Comparison of ENCODE assay signal across 8 cellular contexts in the genomic region with DNA sequence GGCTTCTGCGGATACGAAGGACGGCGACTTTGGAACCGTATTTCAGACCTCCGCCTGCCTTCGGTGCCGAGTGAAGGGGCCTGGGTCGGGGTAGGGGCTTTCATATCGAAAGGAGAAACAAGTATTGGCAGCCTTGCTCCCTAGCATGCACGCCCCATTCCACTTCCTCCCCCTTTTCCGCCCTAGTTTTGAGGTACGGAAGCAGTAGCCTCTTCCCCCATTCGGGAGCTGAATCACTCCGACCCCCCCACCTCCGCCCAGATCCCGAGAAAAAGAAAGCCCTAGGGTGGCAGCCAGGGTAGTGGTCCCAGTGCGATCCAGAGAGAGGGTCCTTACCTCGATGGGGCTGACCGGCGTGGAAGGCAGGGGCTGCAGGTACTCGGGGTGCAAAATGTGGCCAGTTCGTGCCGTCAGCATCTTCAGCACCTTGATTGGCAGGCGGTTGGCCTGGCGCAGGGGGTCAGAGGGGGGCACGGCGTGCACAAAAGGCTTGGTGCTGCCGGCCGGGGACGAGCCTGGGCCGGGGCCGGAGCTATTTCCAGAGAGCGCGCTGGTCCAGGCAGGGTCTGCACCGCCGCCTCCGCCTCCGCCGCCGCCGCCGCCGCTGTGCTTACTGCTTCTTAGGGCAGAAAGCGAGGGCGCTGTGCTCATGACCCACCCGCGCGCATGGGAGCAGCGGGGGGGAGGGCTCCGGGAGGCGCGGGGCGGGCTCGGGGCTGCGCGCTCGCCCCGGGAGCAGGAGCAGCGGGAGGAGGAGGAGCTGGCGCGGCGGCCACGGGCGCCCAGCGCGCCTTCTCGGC. TPM values are rescaled to one million over a fixed set of nuclear protein-coding genes. Genes with fewer than 3 reads are reported as not detected.
DNase-seq lines count a peak whose midpoint lies in the region; ATAC-seq and TF ChIP-seq lines count a peak whose summit lies in the region.

No MANE protein-coding gene starts in this region.

- peak; percentile 25 for DNase-seq in DMS114 treated with DMSO at 0.1 percent for 48 hours (lab: John Stamatoyannopoulos, UW; ENCODE audit: unreplicated experiment)
- peak; percentile 58 for DNase-seq in KG1 (lab: John Stamatoyannopoulos, UW)
- no peak for DNase-seq in activated T-helper 2 cell treated with anti-CD3 and anti-CD28 coated beads, Interferon-gamma antibody, Interleukin-2, Interleukin-4, amounts not matched to agents 10 μg/mL and 5 μg/mL and 100 μg/mL, durations not matched to agents 14 hours and 24 hours and 36 hours (ENCODE audit: low spot score)
- peak; percentile 54 to 67 for DNase-seq in heart right ventricle
- DNase-seq in progenitor cell of endocrine pancreas (ENCODE audit: low spot score, unreplicated experiment): peak; percentile 54
- no peak for DNase-seq in GF-D8 (lab: John Stamatoyannopoulos, UW)

- H3K27ac ChIP-seq in heart right ventricle: peak overlapping the region; percentile 85 to 99 (median 94)

- intact Hi-C loops in activated T-helper 2 cell treated with anti-CD3 and anti-CD28 coated beads, Interferon-gamma antibody, Interleukin-2, Interleukin-4, amounts not matched to agents 10 μg/mL and 5 μg/mL and 100 μg/mL, durations not matched to agents 14 hours and 24 hours and 36 hours (cut with micrococcal nuclease): loop anchor here (5.0 kb wide), 1 partner anchor 636 kb away; no protein-coding TSS in a partner anchor
- intact Hi-C loops in heart right ventricle (cut with DNase I): loop anchor here in 7 of 10 donors (2.0 to 10.0 kb wide), 26 partner anchors 141 to 1604 kb away; no protein-coding TSS in a partner anchor

- peak overlapping the region; percentile 76 for H3K4me3 Mint-ChIP-seq in activated T-helper 2 cell treated with anti-CD3 and anti-CD28 coated beads, Interferon-gamma antibody, Interleukin-2, Interleukin-4, amounts not matched to agents 10 μg/mL and 5 μg/mL and 100 μg/mL, durations not matched to agents 14 hours and 24 hours and 36 hours (ENCODE audit: low read depth)
- peak overlapping the region; percentile 97 for H3K4me3 Mint-ChIP-seq in progenitor cell of endocrine pancreas (ENCODE audit: low read depth)

- WGBS in heart right ventricle, 2 donors: 0% methylated on average over 58 to 68 of the region's 68 CpGs

- H3K4me1 ChIP-seq in heart right ventricle: peaks cover 5 to 66% (median 53%) of the 10 kb centered on the region in 9 donors

- H3K27me3 Mint-ChIP-seq in activated T-helper 2 cell treated with anti-CD3 and anti-CD28 coated beads, Interferon-gamma antibody, Interleukin-2, Interleukin-4, amounts not matched to agents 10 μg/mL and 5 μg/mL and 100 μg/mL, durations not matched to agents 14 hours and 24 hours and 36 hours (ENCODE audit: low read depth): peaks cover 54% of the 10 kb centered on the region
- peaks cover 13% of the 10 kb centered on the region for H3K27me3 Mint-ChIP-seq in progenitor cell of endocrine pancreas

- TF ChIP-seq CTCF in heart right ventricle (IDR thresholded peaks at IDR 0.05) (no peak), progenitor cell of endocrine pancreas (IDR thresholded peaks at IDR 0.05; ENCODE audit: unreplicated experiment) (no peak)

- no peaks in the 10 kb centered on the region for H3K36me3 Mint-ChIP-seq in activated T-helper 2 cell treated with anti-CD3 and anti-CD28 coated beads, Interferon-gamma antibody, Interleukin-2, Interleukin-4, amounts not matched to agents 10 μg/mL and 5 μg/mL and 100 μg/mL, durations not matched to agents 14 hours and 24 hours and 36 hours (ENCODE audit: low read depth)
- peaks cover 11% of the 10 kb centered on the region for H3K36me3 Mint-ChIP-seq in progenitor cell of endocrine pancreas (ENCODE audit: insufficient read depth)

- peak overlapping the region; percentile 85 to 98 (median 90) for H3K4me3 ChIP-seq in heart right ventricle

- H3K36me3 ChIP-seq in heart right ventricle: peaks cover 0 to 17% (median 7%) of the 10 kb centered on the region in 9 donors

- no peak overlapping the region for H3K27ac Mint-ChIP-seq in activated T-helper 2 cell treated with anti-CD3 and anti-CD28 coated beads, Interferon-gamma antibody, Interleukin-2, Interleukin-4, amounts not matched to agents 10 μg/mL and 5 μg/mL and 100 μg/mL, durations not matched to agents 14 hours and 24 hours and 36 hours
- peak overlapping the region; percentile 85 for H3K27ac Mint-ChIP-seq in progenitor cell of endocrine pancreas

- ATAC-seq in GM19463 (IDR thresholded peaks at IDR 0.05; ENCODE audit: unreplicated experiment): peak; percentile 17
- ATAC-seq in heart right ventricle: peak in 6 of 8 donors; percentile 0 to 29 (median 17)
- no peak for ATAC-seq in GM18519 (IDR thresholded peaks at IDR 0.05; ENCODE audit: low FRiP score, unreplicated experiment)

- peaks cover 0 to 64% (median 36%) of the 10 kb centered on the region in 7 donors for H3K27me3 ChIP-seq in heart right ventricle

- no peaks in the 10 kb centered on the region for H3K9me3 ChIP-seq in heart right ventricle

- H3K9me3 Mint-ChIP-seq in activated T-helper 2 cell treated with anti-CD3 and anti-CD28 coated beads, Interferon-gamma antibody, Interleukin-2, Interleukin-4, amounts not matched to agents 10 μg/mL and 5 μg/mL and 100 μg/mL, durations not matched to agents 14 hours and 24 hours and 36 hours: no peaks in the 10 kb centered on the region
- H3K9me3 Mint-ChIP-seq in progenitor cell of endocrine pancreas (ENCODE audit: low read depth): no peaks in the 10 kb centered on the region

- peaks cover 16% of the 10 kb centered on the region for H3K4me1 Mint-ChIP-seq in activated T-helper 2 cell treated with anti-CD3 and anti-CD28 coated beads, Interferon-gamma antibody, Interleukin-2, Interleukin-4, amounts not matched to agents 10 μg/mL and 5 μg/mL and 100 μg/mL, durations not matched to agents 14 hours and 24 hours and 36 hours (ENCODE audit: low read depth)
- peaks cover 22% of the 10 kb centered on the region for H3K4me1 Mint-ChIP-seq in progenitor cell of endocrine pancreas (ENCODE audit: low read depth)

RNA-seq across cellular contexts. Expression of a gene that starts 0.6 kb away (rescaled TPM):
- total RNA-seq in activated T-helper 2 cell treated with anti-CD3 and anti-CD28 coated beads, Interferon-gamma antibody, Interleukin-2, Interleukin-4, amounts not matched to agents 10 μg/mL and 5 μg/mL and 100 μg/mL, durations not matched to agents 14 hours and 24 hours and 36 hours: 0.30 and 0.34 TPM in 2 replicates
- 1 to 10 TPM; 2.5 to 9.7 (median 4.1) TPM for total RNA-seq in heart right ventricle
- polyA plus RNA-seq in heart right ventricle: 1 to 10 TPM; 5.2 to 5.6 TPM
- 31.7 and 33.7 TPM in 2 replicates for total RNA-seq in progenitor cell of endocrine pancreas

RNA-seq across cellular contexts. Expression of a gene that starts 30.5 kb away (rescaled TPM):
- total RNA-seq in activated T-helper 2 cell treated with anti-CD3 and anti-CD28 coated beads, Interferon-gamma antibody, Interleukin-2, Interleukin-4, amounts not matched to agents 10 μg/mL and 5 μg/mL and 100 μg/mL, durations not matched to agents 14 hours and 24 hours and 36 hours: not detected in 2 replicates
- 10 to 100 TPM in 9 of 10 donors, 1 to 10 TPM in 1; 4.7 to 59.8 (median 13.6) TPM for total RNA-seq in heart right ventricle
- polyA plus RNA-seq in heart right ventricle: 1 to 10 TPM; 4.0 to 8.3 TPM
- total RNA-seq in progenitor cell of endocrine pancreas: 6.5 and 9.7 TPM in 2 replicates

Comparison
In these comparisons a context has a peak if more than half of its experiments do, and no peak if none do; other contexts are left out.
1. DNase-seq: peak in DMS114 treated with DMSO at 0.1 percent for 48 hours (single experiment), KG1 (single experiment), heart right ventricle (2 of 2) and progenitor cell of endocrine pancreas (single experiment); none in activated T-helper 2 cell treated with anti-CD3 and anti-CD28 coated beads, Interferon-gamma antibody, Interleukin-2, Interleukin-4, amounts not matched to agents 10 μg/mL and 5 μg/mL and 100 μg/mL, durations not matched to agents 14 hours and 24 hours and 36 hours (single experiment) and GF-D8 (single experiment).